ENCODE assay signal across 1 cellular context in the genomic region with DNA sequence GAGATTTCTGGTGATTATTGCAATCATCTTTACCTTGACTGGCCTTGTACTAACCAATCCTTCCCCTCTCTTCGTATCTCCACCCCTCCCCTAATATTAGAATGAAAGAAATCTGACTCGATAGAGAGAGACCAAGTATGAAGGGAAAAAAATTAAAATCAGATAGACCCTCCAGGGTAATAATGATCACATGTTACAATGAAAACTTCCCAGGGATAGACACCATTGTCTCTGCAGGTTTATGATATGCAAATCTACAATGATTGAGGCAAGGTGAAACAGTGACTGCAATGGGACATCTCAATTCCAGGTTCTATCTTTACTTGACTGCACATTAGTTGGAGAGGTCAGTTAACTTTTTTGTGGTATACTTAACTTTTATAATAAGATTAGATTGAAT.
TF ChIP-seq lines count a peak whose summit lies in the region.

No MANE protein-coding gene starts in this region.

TF ChIP-seq in GM12878, 131 proteins besides CTCF, POLR2A, EP300 and RAD21 (continued from another document):
- TF ChIP-seq, protein P1, sequence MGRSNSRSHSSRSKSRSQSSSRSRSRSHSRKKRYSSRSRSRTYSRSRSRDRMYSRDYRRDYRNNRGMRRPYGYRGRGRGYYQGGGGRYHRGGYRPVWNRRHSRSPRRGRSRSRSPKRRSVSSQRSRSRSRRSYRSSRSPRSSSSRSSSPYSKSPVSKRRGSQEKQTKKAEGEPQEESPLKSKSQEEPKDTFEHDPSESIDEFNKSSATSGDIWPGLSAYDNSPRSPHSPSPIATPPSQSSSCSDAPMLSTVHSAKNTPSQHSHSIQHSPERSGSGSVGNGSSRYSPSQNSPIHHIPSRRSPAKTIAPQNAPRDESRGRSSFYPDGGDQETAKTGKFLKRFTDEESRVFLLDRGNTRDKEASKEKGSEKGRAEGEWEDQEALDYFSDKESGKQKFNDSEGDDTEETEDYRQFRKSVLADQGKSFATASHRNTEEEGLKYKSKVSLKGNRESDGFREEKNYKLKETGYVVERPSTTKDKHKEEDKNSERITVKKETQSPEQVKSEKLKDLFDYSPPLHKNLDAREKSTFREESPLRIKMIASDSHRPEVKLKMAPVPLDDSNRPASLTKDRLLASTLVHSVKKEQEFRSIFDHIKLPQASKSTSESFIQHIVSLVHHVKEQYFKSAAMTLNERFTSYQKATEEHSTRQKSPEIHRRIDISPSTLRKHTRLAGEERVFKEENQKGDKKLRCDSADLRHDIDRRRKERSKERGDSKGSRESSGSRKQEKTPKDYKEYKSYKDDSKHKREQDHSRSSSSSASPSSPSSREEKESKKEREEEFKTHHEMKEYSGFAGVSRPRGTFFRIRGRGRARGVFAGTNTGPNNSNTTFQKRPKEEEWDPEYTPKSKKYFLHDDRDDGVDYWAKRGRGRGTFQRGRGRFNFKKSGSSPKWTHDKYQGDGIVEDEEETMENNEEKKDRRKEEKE (IDR thresholded peaks at IDR 0.05) = no peak
- TF ChIP-seq, protein P2, sequence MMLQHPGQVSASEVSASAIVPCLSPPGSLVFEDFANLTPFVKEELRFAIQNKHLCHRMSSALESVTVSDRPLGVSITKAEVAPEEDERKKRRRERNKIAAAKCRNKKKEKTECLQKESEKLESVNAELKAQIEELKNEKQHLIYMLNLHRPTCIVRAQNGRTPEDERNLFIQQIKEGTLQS (IDR thresholded peaks at IDR 0.05; ENCODE audit: borderline replicate concordance, extremely low read depth, low read depth, low read length) = no peak
- no peak for TF ChIP-seq BHLHE40 (IDR thresholded peaks at IDR 0.05; ENCODE audit: borderline replicate concordance in 1 of 2, low read depth in 2 of 2, low read length in 1 of 2)
- TF ChIP-seq NR2F1 (conservative IDR thresholded peaks at IDR 0.05) = no peak
- TF ChIP-seq MTA3 (IDR thresholded peaks at IDR 0.05; ENCODE audit: borderline replicate concordance, low read length) = no peak
- no peak for TF ChIP-seq SRF (IDR thresholded peaks at IDR 0.05; ENCODE audit: low read depth in 2 of 2, low read length in 2 of 2)
- no peak for TF ChIP-seq KAT2A (conservative IDR thresholded peaks at IDR 0.05; ENCODE audit: control insufficient read depth, low read depth, low read length)
- TF ChIP-seq RUNX3 (IDR thresholded peaks at IDR 0.05; ENCODE audit: low read length) = no peak
- no peak for TF ChIP-seq POLR2AphosphoS5 (IDR thresholded peaks at IDR 0.05; ENCODE audit: low read length)
- no peak for TF ChIP-seq KLF5 (IDR thresholded peaks at IDR 0.05; ENCODE audit: partially characterized antibody)
- no peak for TF ChIP-seq NFYA (IDR thresholded peaks at IDR 0.05; ENCODE audit: borderline replicate concordance, low read depth, low read length)
- TF ChIP-seq, protein P3, sequence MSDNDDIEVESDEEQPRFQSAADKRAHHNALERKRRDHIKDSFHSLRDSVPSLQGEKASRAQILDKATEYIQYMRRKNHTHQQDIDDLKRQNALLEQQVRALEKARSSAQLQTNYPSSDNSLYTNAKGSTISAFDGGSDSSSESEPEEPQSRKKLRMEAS (IDR thresholded peaks at IDR 0.05; ENCODE audit: low read depth, low read length) = no peak
- TF ChIP-seq ETV6 (conservative IDR thresholded peaks at IDR 0.05 in 1 of 2, IDR thresholded peaks at IDR 0.05 in 1 of 2; ENCODE audit: borderline replicate concordance in 1 of 2, low read depth in 1 of 2) = no peak
- TF ChIP-seq POU2F2 (IDR thresholded peaks at IDR 0.05; ENCODE audit: borderline replicate concordance, low read depth, low read length) = no peak
- TF ChIP-seq MXI1 (IDR thresholded peaks at IDR 0.05; ENCODE audit: low read depth, low read length) = no peak
- no peak for TF ChIP-seq GATAD2B (conservative IDR thresholded peaks at IDR 0.05; ENCODE audit: low read depth)
- TF ChIP-seq, protein P4, sequence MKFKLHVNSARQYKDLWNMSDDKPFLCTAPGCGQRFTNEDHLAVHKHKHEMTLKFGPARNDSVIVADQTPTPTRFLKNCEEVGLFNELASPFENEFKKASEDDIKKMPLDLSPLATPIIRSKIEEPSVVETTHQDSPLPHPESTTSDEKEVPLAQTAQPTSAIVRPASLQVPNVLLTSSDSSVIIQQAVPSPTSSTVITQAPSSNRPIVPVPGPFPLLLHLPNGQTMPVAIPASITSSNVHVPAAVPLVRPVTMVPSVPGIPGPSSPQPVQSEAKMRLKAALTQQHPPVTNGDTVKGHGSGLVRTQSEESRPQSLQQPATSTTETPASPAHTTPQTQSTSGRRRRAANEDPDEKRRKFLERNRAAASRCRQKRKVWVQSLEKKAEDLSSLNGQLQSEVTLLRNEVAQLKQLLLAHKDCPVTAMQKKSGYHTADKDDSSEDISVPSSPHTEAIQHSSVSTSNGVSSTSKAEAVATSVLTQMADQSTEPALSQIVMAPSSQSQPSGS (IDR thresholded peaks at IDR 0.05; ENCODE audit: low read length) = no peak
TF ChIP-seq in GM12878: peak in this region for 0.
